ENCODE assay signal across 26 cellular contexts in the genomic region with DNA sequence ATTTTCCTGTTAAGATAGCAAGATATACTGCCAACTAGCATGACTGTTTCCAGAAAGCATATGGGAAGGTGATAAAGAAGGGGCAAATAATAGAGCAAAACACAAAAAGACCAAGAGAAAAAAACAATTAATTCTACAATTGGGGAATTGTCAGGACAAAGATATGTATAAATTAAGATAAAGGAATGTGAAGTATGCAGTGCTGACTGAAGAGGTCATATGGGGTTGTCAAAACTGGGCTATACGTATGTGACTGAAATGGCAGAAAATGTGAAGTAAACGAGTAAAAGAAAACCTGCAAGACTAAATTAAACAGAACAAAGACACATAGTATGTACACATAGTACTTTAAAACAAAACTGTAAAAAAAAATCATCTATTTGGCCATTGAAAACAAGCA.
A peak's percentile ranks its signal among the peaks of the same experiment; 100 is the strongest.
DNase-seq lines count a peak whose midpoint lies in the region; ATAC-seq, FAIRE-seq and TF ChIP-seq lines count a peak whose summit lies in the region.
"Had no signal": no experiment of that assay in that cellular context is flagged by ENCODE, and none has a peak within 500 bp of the region (broad histone marks: within the 10 kb centered on the region; RNA-seq: fewer than 3 reads in every experiment).

No MANE protein-coding gene starts in this region.

- H3K4me3 ChIP-seq in astrocyte (ENCODE audit: insufficient read depth, low read depth, low read length) (no peak overlapping the region), skeletal muscle satellite cell (ENCODE audit: low read length) (peak overlapping the region; percentile 15)
- H3K4me3 ChIP-seq: adrenal gland, breast epithelium, colonic mucosa, esophagus muscularis mucosa, prostate gland, skin epidermis, tibial nerve had no signal

- peak overlapping the region; percentile 22 for H3K27ac Mint-ChIP-seq in stimulated activated naive CD8-positive, alpha-beta T cell treated with anti-CD3 and anti-CD28 coated beads, Interleukin-15, Interleukin-2, amounts not matched to agents 100 ng/mL and 50 ng/mL, for 24 hours
- H3K27ac Mint-ChIP-seq in stimulated activated naive CD8-positive, alpha-beta T cell treated with anti-CD3 and anti-CD28 coated beads, Interleukin-15, amount 100 ng/mL, for 72 hours: no peak overlapping the region
- H3K27ac Mint-ChIP-seq in astrocyte (ENCODE audit: unreplicated experiment): peak overlapping the region; percentile 94
- H3K27ac Mint-ChIP-seq: activated CD8-positive, alpha-beta memory T cell treated with anti-CD3 and anti-CD28 coated beads, Interleukin-2, amount 10 ng/mL, durations not matched to agents 7 days and 5 days; activated T-cell treated with anti-CD3 and anti-CD28 coated beads, Interleukin-2, amount 50 U/mL, for 72 hours; effector memory CD8-positive, alpha-beta T cell; memory B cell had no signal

- H3K9ac ChIP-seq in astrocyte (ENCODE audit: low read length) (peak overlapping the region; percentile 63), skeletal muscle satellite cell (ENCODE audit: low read depth, low read length) (peak overlapping the region; percentile 32)

- H3K36me3 ChIP-seq in astrocyte (ENCODE audit: insufficient read depth, low read length) (no peaks in the 10 kb centered on the region), skeletal muscle satellite cell (ENCODE audit: insufficient read depth, low read length) (no peaks in the 10 kb centered on the region)
- H3K36me3 ChIP-seq: adrenal gland, BE2C, breast epithelium, colonic mucosa, esophagus muscularis mucosa, prostate gland, tibial nerve had no signal

- peak overlapping the region; percentile 77 for H3K4me2 ChIP-seq in astrocyte (ENCODE audit: low read length)
- H3K4me2 ChIP-seq in skeletal muscle satellite cell (ENCODE audit: low read length): peak overlapping the region; percentile 59

- no peak overlapping the region for H3K4me3 Mint-ChIP-seq in stimulated activated naive CD8-positive, alpha-beta T cell treated with anti-CD3 and anti-CD28 coated beads, Interleukin-15, Interleukin-2, amounts not matched to agents 100 ng/mL and 50 ng/mL, for 24 hours
- H3K4me3 Mint-ChIP-seq in stimulated activated naive CD8-positive, alpha-beta T cell treated with anti-CD3 and anti-CD28 coated beads, Interleukin-15, amount 100 ng/mL, for 72 hours: no peak overlapping the region
- H3K4me3 Mint-ChIP-seq in astrocyte (ENCODE audit: unreplicated experiment): peak overlapping the region; percentile 35
- H3K4me3 Mint-ChIP-seq: activated CD8-positive, alpha-beta memory T cell treated with anti-CD3 and anti-CD28 coated beads, Interleukin-2, amount 10 ng/mL, durations not matched to agents 7 days and 5 days; activated T-cell treated with anti-CD3 and anti-CD28 coated beads, Interleukin-2, amount 50 U/mL, for 72 hours; effector memory CD8-positive, alpha-beta T cell; memory B cell had no signal

- no peaks in the 10 kb centered on the region for H3K27me3 ChIP-seq in astrocyte (ENCODE audit: insufficient read depth, low read length)
- no peaks in the 10 kb centered on the region for H3K27me3 ChIP-seq in skeletal muscle satellite cell (ENCODE audit: control insufficient read depth, insufficient read depth, low read length)
- H3K27me3 ChIP-seq: adrenal gland, BE2C, breast epithelium, colonic mucosa, esophagus muscularis mucosa, tibial nerve had no signal

- H3K9me3 ChIP-seq in astrocyte (ENCODE audit: insufficient read depth, low read depth, low read length): no peaks in the 10 kb centered on the region
- no peaks in the 10 kb centered on the region for H3K9me3 ChIP-seq in skeletal muscle satellite cell (replicated peaks; ENCODE audit: low read length)
- H3K9me3 ChIP-seq: adrenal gland, BE2C, breast epithelium, colonic mucosa, esophagus muscularis mucosa, prostate gland, tibial nerve had no signal

- DNase-seq in stimulated activated naive CD8-positive, alpha-beta T cell treated with anti-CD3 and anti-CD28 coated beads, Interleukin-15, amount 100 ng/mL, for 72 hours: no peak
- DNase-seq in astrocyte (ENCODE audit: low read depth) (peak; percentile 46), glomerular visceral epithelial cell (ENCODE audit: extremely low spot score) (peak; percentile 34), T-helper 1 cell (no peak), RPMI8226 (no peak)
- no peak for DNase-seq in activated CD4-positive, alpha-beta T cell treated with anti-CD3 and anti-CD28 coated beads, Interleukin-2, amount 50 U/mL, for 4 hours
- DNase-seq: activated CD4-positive, alpha-beta T cell treated with anti-CD3 and anti-CD28 coated beads, Interleukin-2, amount 50 U/mL, for 1 hour; activated CD8-positive, alpha-beta memory T cell treated with anti-CD3 and anti-CD28 coated beads, Interleukin-2, amount 10 ng/mL, durations not matched to agents 7 days and 5 days; activated naive CD4-positive, alpha-beta T cell; activated T-cell treated with anti-CD3 and anti-CD28 coated beads, Interleukin-2, amount 50 U/mL, for 72 hours; adrenal gland; BE2C; colonic mucosa; effector memory CD8-positive, alpha-beta T cell; NCI-H1436; NCI-H446 had no signal

- H3K27me3 Mint-ChIP-seq in stimulated activated naive CD8-positive, alpha-beta T cell treated with anti-CD3 and anti-CD28 coated beads, Interleukin-15, Interleukin-2, amounts not matched to agents 100 ng/mL and 50 ng/mL, for 24 hours: no peaks in the 10 kb centered on the region
- no peaks in the 10 kb centered on the region for H3K27me3 Mint-ChIP-seq in stimulated activated naive CD8-positive, alpha-beta T cell treated with anti-CD3 and anti-CD28 coated beads, Interleukin-15, amount 100 ng/mL, for 72 hours
- H3K27me3 Mint-ChIP-seq in astrocyte (ENCODE audit: low read depth, unreplicated experiment): no peaks in the 10 kb centered on the region
- H3K27me3 Mint-ChIP-seq: activated CD8-positive, alpha-beta memory T cell treated with anti-CD3 and anti-CD28 coated beads, Interleukin-2, amount 10 ng/mL, durations not matched to agents 7 days and 5 days; effector memory CD8-positive, alpha-beta T cell; memory B cell had no signal

- no peaks in the 10 kb centered on the region for H4K20me1 ChIP-seq in astrocyte (ENCODE audit: insufficient read depth, low read length)

- H3K4me1 ChIP-seq in astrocyte (ENCODE audit: insufficient read depth, low read length): peaks cover 29% of the 10 kb centered on the region
- peaks cover 42% of the 10 kb centered on the region for H3K4me1 ChIP-seq in skeletal muscle satellite cell (ENCODE audit: control insufficient read depth, insufficient read depth, low read length)
- H3K4me1 ChIP-seq: adrenal gland, BE2C, breast epithelium, colonic mucosa, prostate gland, tibial nerve had no signal

- peaks cover 4% of the 10 kb centered on the region for H3K9me3 Mint-ChIP-seq in stimulated activated naive CD8-positive, alpha-beta T cell treated with anti-CD3 and anti-CD28 coated beads, Interleukin-15, Interleukin-2, amounts not matched to agents 100 ng/mL and 50 ng/mL, for 24 hours
- no peaks in the 10 kb centered on the region for H3K9me3 Mint-ChIP-seq in stimulated activated naive CD8-positive, alpha-beta T cell treated with anti-CD3 and anti-CD28 coated beads, Interleukin-15, amount 100 ng/mL, for 72 hours
- H3K9me3 Mint-ChIP-seq in astrocyte (ENCODE audit: unreplicated experiment): no peaks in the 10 kb centered on the region
- H3K9me3 Mint-ChIP-seq: effector memory CD8-positive, alpha-beta T cell; memory B cell had no signal

- H3K79me2 ChIP-seq in astrocyte (ENCODE audit: insufficient read depth, low read length): no peaks in the 10 kb centered on the region

- FAIRE-seq in astrocyte (lab: Jason Lieb, UNC): no peak
- FAIRE-seq: A204.1, frontal cortex had no signal

- ATAC-seq in stimulated activated naive CD8-positive, alpha-beta T cell treated with anti-CD3 and anti-CD28 coated beads, Interleukin-15, amount 100 ng/mL, for 72 hours: no peak
- ATAC-seq: activated CD8-positive, alpha-beta memory T cell treated with anti-CD3 and anti-CD28 coated beads, Interleukin-2, amount 10 ng/mL, durations not matched to agents 7 days and 5 days; activated T-cell treated with anti-CD3 and anti-CD28 coated beads, Interleukin-2, amount 50 U/mL, for 72 hours; effector memory CD8-positive, alpha-beta T cell had no signal

- no peak overlapping the region for H2AFZ ChIP-seq in astrocyte (ENCODE audit: low read depth, low read length)

- H3K36me3 Mint-ChIP-seq in stimulated activated naive CD8-positive, alpha-beta T cell treated with anti-CD3 and anti-CD28 coated beads, Interleukin-15, Interleukin-2, amounts not matched to agents 100 ng/mL and 50 ng/mL, for 24 hours (ENCODE audit: low read depth): peaks cover 6% of the 10 kb centered on the region
- H3K36me3 Mint-ChIP-seq in astrocyte (ENCODE audit: low read depth, unreplicated experiment): no peaks in the 10 kb centered on the region
- H3K36me3 Mint-ChIP-seq: activated CD8-positive, alpha-beta memory T cell treated with anti-CD3 and anti-CD28 coated beads, Interleukin-2, amount 10 ng/mL, durations not matched to agents 7 days and 5 days had no signal

- no peaks in the 10 kb centered on the region for H3K4me1 Mint-ChIP-seq in stimulated activated naive CD8-positive, alpha-beta T cell treated with anti-CD3 and anti-CD28 coated beads, Interleukin-15, Interleukin-2, amounts not matched to agents 100 ng/mL and 50 ng/mL, for 24 hours (ENCODE audit: low read depth)
- H3K4me1 Mint-ChIP-seq in stimulated activated naive CD8-positive, alpha-beta T cell treated with anti-CD3 and anti-CD28 coated beads, Interleukin-15, amount 100 ng/mL, for 72 hours: no peaks in the 10 kb centered on the region
- H3K4me1 Mint-ChIP-seq in astrocyte (ENCODE audit: low read depth, unreplicated experiment): peaks cover 30% of the 10 kb centered on the region
- H3K4me1 Mint-ChIP-seq: activated CD8-positive, alpha-beta memory T cell treated with anti-CD3 and anti-CD28 coated beads, Interleukin-2, amount 10 ng/mL, durations not matched to agents 7 days and 5 days; memory B cell had no signal

- H3K27ac ChIP-seq in astrocyte (ENCODE audit: low read depth, low read length): peak overlapping the region; percentile 85
- H3K27ac ChIP-seq: adrenal gland, breast epithelium, colonic mucosa, esophagus muscularis mucosa, prostate gland, skin epidermis, tibial nerve had no signal

- TF ChIP-seq CTCF in astrocyte (IDR thresholded peaks at IDR 0.05; ENCODE audit: insufficient read depth, low read depth, low read length): no peak

Comparison
In these comparisons a context has a peak if more than half of its experiments do, and no peak if none do; other contexts are left out.
1. H3K27ac Mint-ChIP-seq: peak in stimulated activated naive CD8-positive, alpha-beta T cell treated with anti-CD3 and anti-CD28 coated beads, Interleukin-15, Interleukin-2, amounts not matched to agents 100 ng/mL and 50 ng/mL, for 24 hours (single experiment) and astrocyte (single experiment); none in stimulated activated naive CD8-positive, alpha-beta T cell treated with anti-CD3 and anti-CD28 coated beads, Interleukin-15, amount 100 ng/mL, for 72 hours (0 of 2).
2. DNase-seq: peak in astrocyte (single experiment) and glomerular visceral epithelial cell (single experiment); none in stimulated activated naive CD8-positive, alpha-beta T cell treated with anti-CD3 and anti-CD28 coated beads, Interleukin-15, amount 100 ng/mL, for 72 hours (0 of 2), activated CD4-positive, alpha-beta T cell treated with anti-CD3 and anti-CD28 coated beads, Interleukin-2, amount 50 U/mL, for 4 hours (0 of 2), T-helper 1 cell (0 of 5) and RPMI8226 (single experiment).